ENCODE assay signal across 18 cellular contexts in the genomic region with DNA sequence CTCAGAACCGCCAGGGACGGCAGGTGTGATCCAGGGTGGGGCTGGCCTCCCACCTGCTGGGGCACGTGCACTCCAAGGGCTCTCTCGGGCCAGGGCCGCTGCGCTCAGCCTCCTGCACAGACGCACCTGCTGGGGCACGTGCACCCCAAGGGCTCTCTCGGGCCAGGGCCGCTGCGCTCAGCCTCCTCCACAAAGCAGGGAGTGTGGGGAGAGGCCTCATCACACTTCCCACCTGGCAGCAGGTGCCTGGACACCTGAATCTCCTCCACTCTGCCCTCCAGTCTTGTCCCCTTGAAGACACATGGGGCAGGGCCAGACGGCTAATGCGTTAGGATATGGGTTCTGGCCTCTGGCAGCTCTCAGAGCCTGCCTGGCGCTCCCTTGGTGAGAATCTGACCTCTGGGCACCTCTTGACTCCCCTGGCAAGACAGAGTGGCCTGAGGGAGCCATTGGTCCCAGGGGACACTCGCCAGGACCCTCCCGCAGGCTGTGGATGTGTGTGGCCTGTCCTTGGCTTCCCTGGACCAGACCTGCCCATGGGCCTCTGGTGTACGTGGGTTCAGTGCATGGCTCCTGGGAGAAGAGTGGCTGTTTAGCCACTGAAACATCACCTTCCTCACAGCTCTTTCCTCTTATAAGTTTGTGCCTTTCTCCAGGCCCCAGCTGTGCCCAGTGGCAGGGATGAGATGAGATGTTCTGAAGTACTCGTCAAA.
DNase-seq lines count a peak whose midpoint lies in the region; ATAC-seq, FAIRE-seq and TF ChIP-seq lines count a peak whose summit lies in the region.
"Had no signal": no experiment of that assay in that cellular context is flagged by ENCODE, and none has a peak within 500 bp of the region (broad histone marks: within the 10 kb centered on the region; RNA-seq: fewer than 3 reads in every experiment).

No MANE protein-coding gene starts in this region.

- ATAC-seq in WTC11 (no peak), GM19328 (IDR thresholded peaks at IDR 0.05; ENCODE audit: unreplicated experiment) (no peak), GM18870 (IDR thresholded peaks at IDR 0.05; ENCODE audit: unreplicated experiment) (no peak)
- ATAC-seq: naive thymus-derived CD4-positive, alpha-beta T cell; psoas muscle had no signal

- no peaks in the 10 kb centered on the region for H3K36me3 ChIP-seq in small intestine (ENCODE audit: control insufficient read depth in 2 of 2, insufficient read depth in 2 of 2, low read length in 2 of 2)
- H3K36me3 ChIP-seq: SJCRH30 had no signal

- peaks cover 15% of the 10 kb centered on the region for H3K9me3 Mint-ChIP-seq in WTC11

- DNase-seq in activated effector memory CD4-positive, alpha-beta T cell treated with anti-CD3 and anti-CD28 coated beads, Interleukin-2, amount 50 U/mL, for 16 hours, result peak; percentile 54
- no peak for DNase-seq in activated effector memory CD4-positive, alpha-beta T cell treated with Interleukin-2 at 50 U/mL for 16 hours
- DNase-seq in NCI-H2107 treated with DMSO at 0.1 percent for 48 hours (lab: John Stamatoyannopoulos, UW; ENCODE audit: unreplicated experiment) (peak; percentile 42), WTC11 (ENCODE audit: low spot score) (peak; percentile 9), small intestine (peak; percentile 31), amygdala (lab: John Stamatoyannopoulos, UW) (no peak)
- DNase-seq: amniotic stem cell; foreskin melanocyte; NCI-H2081 treated with DMSO at 0.1 percent for 48 hours; SJCRH30; stimulated activated CD4-positive, alpha-beta T cell treated with anti-CD3 and anti-CD28 coated beads, Interleukin-15, amount 100 ng/mL, for 24 hours had no signal

- POLR2A ChIA-PET in WTC11 (lab: Charles Lee), result no interaction called here

- H3K4me1 ChIP-seq in small intestine (ENCODE audit: control insufficient read depth in 2 of 2, insufficient read depth in 1 of 2, low read depth in 1 of 2, low read length in 1 of 2), result no peaks in the 10 kb centered on the region
- H3K4me1 ChIP-seq: Caco-2, psoas muscle, SJCRH30 had no signal

- no peak for TF ChIP-seq CTCF in WTC11 (IDR thresholded peaks at IDR 0.05)

- no peaks in the 10 kb centered on the region for H3K9me3 ChIP-seq in small intestine (ENCODE audit: control insufficient read depth, low read depth)
- H3K9me3 ChIP-seq: Caco-2, psoas muscle, SJCRH30 had no signal

- no peaks in the 10 kb centered on the region for H3K4me1 Mint-ChIP-seq in WTC11

- H3K27ac Mint-ChIP-seq in WTC11, result no peak overlapping the region
- H3K27ac Mint-ChIP-seq: naive thymus-derived CD4-positive, alpha-beta T cell had no signal

- WGBS in small intestine, 3 donors, result 31 to 71% (median 46%) methylated on average over 18 of the region's 18 CpGs

- no peaks in the 10 kb centered on the region for H3K36me3 Mint-ChIP-seq in WTC11

- no peak overlapping the region for H3K4me3 Mint-ChIP-seq in WTC11
- H3K4me3 Mint-ChIP-seq: naive thymus-derived CD4-positive, alpha-beta T cell had no signal

- H3K27ac ChIP-seq in small intestine (ENCODE audit: low read depth in 1 of 2, low read length in 1 of 2), result no peak overlapping the region
- H3K27ac ChIP-seq: psoas muscle, SJCRH30 had no signal

- H3K4me3 ChIP-seq in small intestine (ENCODE audit: low read depth in 1 of 2, low read length in 2 of 2), result no peak overlapping the region
- H3K4me3 ChIP-seq: psoas muscle, SJCRH30 had no signal

- H3K27me3 Mint-ChIP-seq in WTC11 (ENCODE audit: low read depth), result peaks cover 4% of the 10 kb centered on the region

- FAIRE-seq in small intestine (lab: Jason Lieb, UNC), result no peak
- FAIRE-seq: endometrium, GM18507 had no signal

- CTCF ChIA-PET in WTC11 (lab: Charles Lee), result interaction anchor here (1.2 kb wide), 1 partner anchor 29 kb away, joined by 4 read pairs; no protein-coding TSS in a partner anchor

- no peaks in the 10 kb centered on the region for H3K27me3 ChIP-seq in small intestine (ENCODE audit: control insufficient read depth in 2 of 2, insufficient read depth in 2 of 2, low read length in 2 of 2)

TF ChIP-seq in WTC11, 78 proteins besides CTCF, POLR2A, EP300 and RAD21:
- TF ChIP-seq KAT7 (CRISPR knock-in tag; IDR thresholded peaks at IDR 0.05; ENCODE audit: borderline replicate concordance) (no peak), E2F5 (CRISPR knock-in tag; IDR thresholded peaks at IDR 0.05) (no peak), FOXJ3 (CRISPR knock-in tag; IDR thresholded peaks at IDR 0.05; ENCODE audit: borderline replicate concordance) (no peak), ERG (CRISPR knock-in tag; IDR thresholded peaks at IDR 0.05) (no peak)
- TF ChIP-seq, protein P1, sequence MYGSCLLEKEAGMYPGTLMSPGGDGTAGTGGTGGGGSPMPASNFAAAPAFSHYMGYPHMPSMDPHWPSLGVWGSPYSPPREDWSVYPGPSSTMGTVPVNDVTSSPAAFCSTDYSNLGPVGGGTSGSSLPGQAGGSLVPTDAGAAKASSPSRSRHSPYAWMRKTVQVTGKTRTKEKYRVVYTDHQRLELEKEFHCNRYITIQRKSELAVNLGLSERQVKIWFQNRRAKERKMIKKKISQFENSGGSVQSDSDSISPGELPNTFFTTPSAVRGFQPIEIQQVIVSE (CRISPR knock-in tag; IDR thresholded peaks at IDR 0.05; ENCODE audit: borderline replicate concordance), result no peak

Comparison
In these comparisons a context has a peak if more than half of its experiments do, and no peak if none do; other contexts are left out.
1. DNase-seq: peak in activated effector memory CD4-positive, alpha-beta T cell treated with anti-CD3 and anti-CD28 coated beads, Interleukin-2, amount 50 U/mL, for 16 hours (single experiment), NCI-H2107 treated with DMSO at 0.1 percent for 48 hours (single experiment), WTC11 (single experiment) and small intestine (single experiment); none in activated effector memory CD4-positive, alpha-beta T cell treated with Interleukin-2 at 50 U/mL for 16 hours (single experiment) and amygdala (0 of 56).